Comparison of ENCODE assay signal across 21 cellular contexts in the genomic region with DNA sequence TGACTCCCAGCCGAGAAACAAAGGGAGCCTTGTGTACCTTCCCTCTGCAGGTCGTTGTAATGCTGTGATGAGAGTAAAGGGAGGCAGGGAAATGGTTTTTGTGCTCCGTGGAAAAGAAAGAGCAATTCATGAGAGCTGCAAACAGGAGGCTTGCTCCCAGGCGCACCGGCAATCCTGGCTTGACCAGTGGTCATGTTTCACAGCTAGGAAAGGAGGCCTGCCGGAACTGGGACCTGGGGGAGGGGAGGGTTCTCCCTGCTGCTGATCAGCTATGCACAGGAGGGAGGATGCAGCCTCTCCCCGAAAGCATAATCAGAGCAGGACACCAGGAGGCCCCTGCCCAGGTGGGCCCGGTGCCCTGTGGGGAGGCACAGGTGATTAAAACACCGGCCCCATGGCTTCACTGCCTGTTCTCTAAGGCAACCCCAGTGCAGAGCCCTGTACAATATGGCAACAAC.
DNase-seq lines count a peak whose midpoint lies in the region; FAIRE-seq and TF ChIP-seq lines count a peak whose summit lies in the region.
"Had no signal": no experiment of that assay in that cellular context is flagged by ENCODE, and none has a peak within 500 bp of the region (broad histone marks: within the 10 kb centered on the region; RNA-seq: fewer than 3 reads in every experiment).

No MANE protein-coding gene starts in this region.

- no peaks in the 10 kb centered on the region for H3K9me3 Mint-ChIP-seq in MCF 10A (ENCODE audit: unreplicated experiment)
- H3K9me3 Mint-ChIP-seq: HFFc6 had no signal

- H3K9ac ChIP-seq in mammary epithelial cell (ENCODE audit: insufficient read depth, low read length): no peak overlapping the region
- H3K9ac ChIP-seq: BLaER1 treated with 17β-estradiol and CSF1 and Interleukin-3, amounts not matched to agents 10 nM and 100 nM had no signal

- H3K27me3 ChIP-seq in mammary epithelial cell (ENCODE audit: insufficient read depth, low read length): peaks cover 3% of the 10 kb centered on the region
- H3K27me3 ChIP-seq: BLaER1 treated with 17β-estradiol and CSF1 and Interleukin-3, amounts not matched to agents 10 nM and 100 nM; breast epithelium; colonic mucosa had no signal

- H4K20me1 ChIP-seq in mammary epithelial cell (ENCODE audit: insufficient read depth, low read length): no peaks in the 10 kb centered on the region
- H4K20me1 ChIP-seq: BLaER1 treated with 17β-estradiol and CSF1 and Interleukin-3, amounts not matched to agents 10 nM and 100 nM had no signal

- no peak overlapping the region for H3K4me2 ChIP-seq in mammary epithelial cell (ENCODE audit: insufficient read depth, low read depth, low read length)
- H3K4me2 ChIP-seq: BLaER1 treated with 17β-estradiol and CSF1 and Interleukin-3, amounts not matched to agents 10 nM and 100 nM had no signal

- dilution Hi-C loops in mammary epithelial cell (cut with HindIII; ENCODE audit: low sequenced_read_pairs): no loop called here

- H3K4me1 Mint-ChIP-seq in MCF 10A (ENCODE audit: insufficient read depth, unreplicated experiment): no peaks in the 10 kb centered on the region

- no peaks in the 10 kb centered on the region for H3K79me2 ChIP-seq in mammary epithelial cell (ENCODE audit: insufficient read depth, low read length)

- POLR2A ChIA-PET in MCF 10A (lab: Yijun Ruan, JAX): no interaction called here

- H3K36me3 Mint-ChIP-seq in MCF 10A (ENCODE audit: insufficient read depth, unreplicated experiment): no peaks in the 10 kb centered on the region

- H3K36me3 ChIP-seq in mammary epithelial cell (ENCODE audit: insufficient read depth, low read length): no peaks in the 10 kb centered on the region
- H3K36me3 ChIP-seq: BLaER1 treated with 17β-estradiol and CSF1 and Interleukin-3, amounts not matched to agents 10 nM and 100 nM; breast epithelium; colonic mucosa had no signal

- no peak overlapping the region for H2AFZ ChIP-seq in mammary epithelial cell (ENCODE audit: low read depth, low read length)

- H3K9me3 ChIP-seq in mammary epithelial cell (replicated peaks; ENCODE audit: insufficient read depth, low read length): no peaks in the 10 kb centered on the region
- H3K9me3 ChIP-seq: breast epithelium, colonic mucosa had no signal

- CTCF ChIA-PET in mammary epithelial cell (lab: Charles Lee; ENCODE audit: low non-redundant PET) (no interaction called here), MCF 10A (lab: Yijun Ruan, JAX) (interaction anchor here (0.6 kb wide), 2 partner anchors 573 to 574 kb away, joined by 3 to 5 read pairs; no protein-coding TSS in a partner anchor)

- no peak for FAIRE-seq in urothelium cell line (lab: Jason Lieb, UNC)

- DNase-seq in mammary epithelial cell (peak; percentile 47), MCF 10A (ENCODE audit: unreplicated experiment) (no peak), SK-MEL-5 (ENCODE audit: low read depth, low spot score) (peak; percentile 42), left kidney (ENCODE audit: low read depth, low spot score) (peak; percentile 82), urothelium cell line (ENCODE audit: low spot score) (peak; percentile 6), anterior cingulate cortex (lab: John Stamatoyannopoulos, UW) (no peak)
- no peak for DNase-seq in stimulated activated naive CD4-positive, alpha-beta T cell (lab: John Stamatoyannopoulos, UW)
- no peak for DNase-seq in effector CD8-positive, alpha-beta T cell (lab: John Stamatoyannopoulos, UW)
- DNase-seq: activated CD4-positive, alpha-beta T cell treated with anti-CD3 and anti-CD28 coated beads, Interleukin-2, amount 50 U/mL, for 1 hour; activated gamma-delta T cell; colonic mucosa; EL; HFFc6; immature natural killer cell; left ventricle myocardium superior; NCI-H2171; NCI-H82; stimulated activated CD4-positive, alpha-beta T cell treated with anti-CD3 and anti-CD28 coated beads, Interleukin-15, amount 100 ng/mL, for 24 hours had no signal

- no peaks in the 10 kb centered on the region for H3K27me3 Mint-ChIP-seq in MCF 10A (ENCODE audit: insufficient read depth, unreplicated experiment)

- BruUV-seq in mammary epithelial cell (replicated peaks; lab: Mats Ljungman, UMichigan) (no TSS peak), MCF 10A (replicated peaks; lab: Mats Ljungman, UMichigan) (no TSS peak)

- no peaks in the 10 kb centered on the region for H3K4me1 ChIP-seq in mammary epithelial cell (ENCODE audit: insufficient read depth, low read length)
- H3K4me1 ChIP-seq: BLaER1 treated with 17β-estradiol and CSF1 and Interleukin-3, amounts not matched to agents 10 nM and 100 nM; breast epithelium; colonic mucosa had no signal

- in situ Hi-C loops in mammary epithelial cell (cut with MboI; ENCODE audit: low sequenced_read_pairs in 2 of 2) (no loop called here), SK-MEL-5 (cut with HindIII; ENCODE audit: low pct_unique_long_range_greater_than_20kb, low sequenced_read_pairs) (no loop called here)

- TF ChIP-seq CTCF in mammary epithelial cell (conservative IDR thresholded peaks at IDR 0.05 in 1 of 2, IDR thresholded peaks at IDR 0.05 in 1 of 2; ENCODE audit: extremely low read depth in 1 of 2, insufficient read depth in 1 of 2, low read depth in 1 of 2, low read length in 2 of 2) (no peak), MCF 10A (IDR thresholded peaks at IDR 0.05; ENCODE audit: unreplicated experiment) (no peak)

- intact Hi-C loops in mammary epithelial cell (cut with micrococcal nuclease) (no loop called here), MCF 10A (cut with micrococcal nuclease) (no loop called here)

- no peak overlapping the region for H3K27ac Mint-ChIP-seq in MCF 10A (ENCODE audit: low read depth, unreplicated experiment)
- H3K27ac Mint-ChIP-seq: HFFc6; immature natural killer cell; T-helper 1 cell treated with Interleukin-12 subunit alpha and Interleukin-12 subunit beta and Interleukin-4 antibody, amounts not matched to agents 30 μg/mL and 1 μg/mL, for 36 hours had no signal

- H3K4me3 ChIP-seq in mammary epithelial cell (replicated peaks in 1 of 3; ENCODE audit: insufficient read depth in 1 of 3, low read depth in 2 of 3, low read length in 3 of 3): no peak overlapping the region
- H3K4me3 ChIP-seq: BLaER1 treated with 17β-estradiol and CSF1 and Interleukin-3, amounts not matched to agents 10 nM and 100 nM; breast epithelium; colonic mucosa had no signal

- no peak overlapping the region for H3K4me3 Mint-ChIP-seq in MCF 10A (ENCODE audit: unreplicated experiment)
- H3K4me3 Mint-ChIP-seq: HFFc6; immature natural killer cell; T-helper 1 cell treated with Interleukin-12 subunit alpha and Interleukin-12 subunit beta and Interleukin-4 antibody, amounts not matched to agents 30 μg/mL and 1 μg/mL, for 36 hours had no signal

- no peak overlapping the region for H3K27ac ChIP-seq in mammary epithelial cell (ENCODE audit: insufficient read depth, low read depth, low read length)
- H3K27ac ChIP-seq: BLaER1 treated with 17β-estradiol and CSF1 and Interleukin-3, amounts not matched to agents 10 nM and 100 nM; colonic mucosa had no signal

- WGBS in mammary epithelial cell (ENCODE audit: low coverage, missing lambda C conversion rate): 0% methylated on average over 6 of the region's 9 CpGs

Comparison
In these comparisons a context has a peak if more than half of its experiments do, and no peak if none do; other contexts are left out.
1. DNase-seq: peak in mammary epithelial cell (single experiment), SK-MEL-5 (single experiment), left kidney (single experiment) and urothelium cell line (single experiment); none in MCF 10A (single experiment), anterior cingulate cortex (0 of 58), stimulated activated naive CD4-positive, alpha-beta T cell (0 of 6) and effector CD8-positive, alpha-beta T cell (single experiment).